In genomic region chr13:114025432-114026127, GRCh38 we compare ENCODE assay signal across 9 cellular contexts. TPM values are rescaled to one million over a fixed set of nuclear protein-coding genes. Genes with fewer than 3 reads are reported as not detected.
DNase-seq lines count a peak whose midpoint lies in the region; ATAC-seq lines count a peak whose summit lies in the region.
"Had no signal": no experiment of that assay in that cellular context is flagged by ENCODE, and none has a peak within 500 bp of the region (broad histone marks: within the 10 kb centered on the region; RNA-seq: fewer than 3 reads in every experiment).

No MANE protein-coding gene starts in this region.

- no peaks in the 10 kb centered on the region for H3K27me3 Mint-ChIP-seq in effector memory CD8-positive, alpha-beta T cell
- no peaks in the 10 kb centered on the region for H3K27me3 Mint-ChIP-seq in natural killer cell treated with Interleukin-12 subunit alpha and Interleukin-12 subunit beta and Interleukin-15 and Interleukin-18, amount 100 ng/mL, for 72 hours
- H3K27me3 Mint-ChIP-seq: T-cell had no signal

- ATAC-seq in effector memory CD8-positive, alpha-beta T cell (replicated peaks): no peak
- ATAC-seq in natural killer cell treated with Interleukin-12 subunit alpha and Interleukin-12 subunit beta and Interleukin-15 and Interleukin-18, amount 100 ng/mL, for 72 hours: peak in 1 of 2 donors; percentile 34
- ATAC-seq in HG03432 (IDR thresholded peaks at IDR 0.05; ENCODE audit: unreplicated experiment) (no peak), GM19035 (IDR thresholded peaks at IDR 0.05; ENCODE audit: unreplicated experiment) (no peak), GM21528 (IDR thresholded peaks at IDR 0.05; ENCODE audit: low FRiP score, unreplicated experiment) (no peak), HG03442 (IDR thresholded peaks at IDR 0.05; ENCODE audit: unreplicated experiment) (no peak)

- no peak overlapping the region for H3K4me3 Mint-ChIP-seq in effector memory CD8-positive, alpha-beta T cell
- no peak overlapping the region for H3K4me3 Mint-ChIP-seq in natural killer cell treated with Interleukin-12 subunit alpha and Interleukin-12 subunit beta and Interleukin-15 and Interleukin-18, amount 100 ng/mL, for 72 hours
- H3K4me3 Mint-ChIP-seq: T-cell had no signal

- no peaks in the 10 kb centered on the region for H3K9me3 Mint-ChIP-seq in effector memory CD8-positive, alpha-beta T cell
- H3K9me3 Mint-ChIP-seq in natural killer cell treated with Interleukin-12 subunit alpha and Interleukin-12 subunit beta and Interleukin-15 and Interleukin-18, amount 100 ng/mL, for 72 hours: no peaks in the 10 kb centered on the region
- H3K9me3 Mint-ChIP-seq: T-cell had no signal

- peak overlapping the region; percentile 68 to 87 for H3K27ac Mint-ChIP-seq in effector memory CD8-positive, alpha-beta T cell
- H3K27ac Mint-ChIP-seq in natural killer cell treated with Interleukin-12 subunit alpha and Interleukin-12 subunit beta and Interleukin-15 and Interleukin-18, amount 100 ng/mL, for 72 hours: peak overlapping the region; percentile 60 to 92

- peaks cover 74% of the 10 kb centered on the region for H3K36me3 Mint-ChIP-seq in effector memory CD8-positive, alpha-beta T cell (ENCODE audit: insufficient read depth)
- H3K36me3 Mint-ChIP-seq in natural killer cell treated with Interleukin-12 subunit alpha and Interleukin-12 subunit beta and Interleukin-15 and Interleukin-18, amount 100 ng/mL, for 72 hours: no peaks in the 10 kb centered on the region

- H3K4me1 Mint-ChIP-seq in effector memory CD8-positive, alpha-beta T cell (ENCODE audit: low read depth in 2 of 2): peaks cover 5 to 9% of the 10 kb centered on the region in 2 donors
- H3K4me1 Mint-ChIP-seq in natural killer cell treated with Interleukin-12 subunit alpha and Interleukin-12 subunit beta and Interleukin-15 and Interleukin-18, amount 100 ng/mL, for 72 hours (ENCODE audit: low read depth in 2 of 2): peaks cover 2 to 29% of the 10 kb centered on the region in 2 donors

- peak; percentile 47 for DNase-seq in AG20443 (ENCODE audit: low spot score)
- DNase-seq in NAMALWA (ENCODE audit: low spot score): peak; percentile 58
- DNase-seq in effector memory CD8-positive, alpha-beta T cell: no peak
- DNase-seq in natural killer cell treated with Interleukin-12 subunit alpha and Interleukin-12 subunit beta and Interleukin-15 and Interleukin-18, amount 100 ng/mL, for 72 hours (ENCODE audit: low spot score): no peak
- DNase-seq: T-cell had no signal

RNA-seq across cellular contexts. Expression of gene C13orf46, which starts 51.7 kb away (rescaled TPM):
- total RNA-seq in natural killer cell treated with Interleukin-12 subunit alpha and Interleukin-12 subunit beta and Interleukin-15 and Interleukin-18, amount 100 ng/mL, for 72 hours: 1 to 10 TPM in 1 of 2 donors, under 1 TPM in 1; 0.64 to 1.4 TPM

Comparison
In these comparisons a context has a peak if more than half of its experiments do, and no peak if none do; other contexts are left out.
1. DNase-seq: peak in AG20443 (single experiment) and NAMALWA (single experiment); none in effector memory CD8-positive, alpha-beta T cell (0 of 3) and natural killer cell treated with Interleukin-12 subunit alpha and Interleukin-12 subunit beta and Interleukin-15 and Interleukin-18, amount 100 ng/mL, for 72 hours (single experiment).